Comparison of ENCODE assay signal across 22 cellular contexts in the genomic region with DNA sequence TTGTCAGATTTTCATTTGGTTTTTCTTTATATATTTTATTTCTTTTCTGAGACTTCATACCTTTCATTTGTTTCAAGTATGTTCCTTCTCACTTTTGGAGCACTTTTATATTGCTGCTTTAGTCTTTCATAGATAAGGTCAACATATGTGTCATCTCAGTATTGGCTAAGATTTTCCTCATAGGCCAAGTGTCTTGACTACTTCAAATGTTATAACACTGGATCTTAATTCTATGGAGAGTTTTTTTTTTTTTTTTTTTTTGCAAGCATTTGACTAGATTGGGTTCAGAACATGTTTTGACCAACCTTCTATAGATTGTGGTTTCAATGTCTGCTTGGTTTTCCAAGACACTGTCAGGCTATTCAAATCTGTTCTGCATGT.
"Had no signal": no experiment of that assay in that cellular context is flagged by ENCODE, and none has a peak within 500 bp of the region (broad histone marks: within the 10 kb centered on the region; RNA-seq: fewer than 3 reads in every experiment).

No MANE protein-coding gene starts in this region.

- ATAC-seq: WTC11 had no signal

- H3K4me1 Mint-ChIP-seq: WTC11 had no signal

- H3K36me3 ChIP-seq: adrenal gland, MG63 had no signal

- H3K27ac ChIP-seq: adrenal gland had no signal

- H3K9me3 Mint-ChIP-seq: activated naive CD4-positive, alpha-beta T cell treated with anti-CD3 and anti-CD28 coated beads, Interleukin-2, amount 50 U/mL, for 24 hours had no signal

- H3K27me3 Mint-ChIP-seq: activated naive CD4-positive, alpha-beta T cell treated with anti-CD3 and anti-CD28 coated beads, Interleukin-2, amount 50 U/mL, for 24 hours had no signal

- H3K9me3 ChIP-seq: adrenal gland, MG63 had no signal

- DNase-seq: activated CD4-positive, alpha-beta T cell treated with anti-CD3 and anti-CD28 coated beads, Interleukin-2, amount 50 U/mL, for 1 hour; activated CD4-positive, CD25-positive, alpha-beta regulatory T cell treated with anti-CD3 and anti-CD28 coated beads, Interleukin-2, amount 50 U/mL, for 72 hours; activated T-cell treated with anti-CD3 and anti-CD28 coated beads for 4 hours; anterior cingulate cortex; cerebellar nuclear complex; MG63; MV-4-11; NCI-H1092 treated with DMSO at 0.1 percent for 48 hours; NCI-H1417 treated with DMSO at 0.1 percent for 48 hours; NCI-H1694; NCI-H2029; NCI-H2107; NCI-H2171 treated with DMSO at 0.1 percent for 48 hours; NCI-H226; NCI-H510A; NCI-H526 treated with DMSO at 0.1 percent for 48 hours; NCI-H82; SIG-M5; T-helper 9 cell had no signal

- H3K4me3 ChIP-seq: adrenal gland, MG63 had no signal

- H3K4me1 ChIP-seq: adrenal gland had no signal

- H3K27ac Mint-ChIP-seq: WTC11 had no signal

- H3K4me3 Mint-ChIP-seq: WTC11 had no signal

- H3K36me3 Mint-ChIP-seq: activated naive CD4-positive, alpha-beta T cell treated with anti-CD3 and anti-CD28 coated beads, Interleukin-2, amount 50 U/mL, for 24 hours; WTC11 had no signal

- H3K27me3 ChIP-seq: adrenal gland had no signal
